ENCODE assay signal across 31 cellular contexts in genomic region chr20:25545171-25545570, GRCh38. TPM values are rescaled to one million over a fixed set of nuclear protein-coding genes. Genes with fewer than 3 reads are reported as not detected.
DNase-seq lines count a peak whose midpoint lies in the region; ATAC-seq, FAIRE-seq and TF ChIP-seq lines count a peak whose summit lies in the region.
"Had no signal": no experiment of that assay in that cellular context is flagged by ENCODE, and none has a peak within 500 bp of the region (broad histone marks: within the 10 kb centered on the region; RNA-seq: fewer than 3 reads in every experiment).

No MANE protein-coding gene starts in this region.

- H3K36me3 ChIP-seq in H1 (ENCODE audit: control insufficient read depth in 2 of 4, insufficient read depth in 4 of 4, low read length in 3 of 4) (no peaks in the 10 kb centered on the region), small intestine (ENCODE audit: control insufficient read depth in 2 of 2, insufficient read depth in 2 of 2, low read length in 2 of 2) (no peaks in the 10 kb centered on the region)
- H3K36me3 ChIP-seq: heart left ventricle, upper lobe of left lung had no signal

- H3K56ac ChIP-seq in H1 (replicated peaks; ENCODE audit: insufficient read length, low read depth, low read length) = no peak overlapping the region

- H3K27me3 ChIP-seq in H1 (replicated peaks in 1 of 4; ENCODE audit: control insufficient read depth in 3 of 4, extremely low read depth in 1 of 4, insufficient read depth in 3 of 4, low read length in 3 of 4) (no peaks in the 10 kb centered on the region), small intestine (ENCODE audit: control insufficient read depth in 2 of 2, insufficient read depth in 2 of 2, low read length in 2 of 2) (no peaks in the 10 kb centered on the region)
- H3K27me3 ChIP-seq: upper lobe of left lung had no signal

- POLR2A ChIA-PET in H1 (lab: Charles Lee; ENCODE audit: partially characterized antibody) = interaction anchor here (0.7 to 1.6 kb wide), 4 partner anchors 8 to 39 kb away, joined by 3 to 4 read pairs (median 3); no protein-coding TSS in a partner anchor

- FAIRE-seq in H1 (lab: Jason Lieb, UNC) (no peak), small intestine (lab: Jason Lieb, UNC) (no peak)
- FAIRE-seq: A204.1, endometrium, GM18507, TTC549 had no signal

- H3K14ac ChIP-seq in H1 (ENCODE audit: insufficient read length) = no peak overlapping the region

- CTCF ChIA-PET in H1 (lab: Charles Lee; ENCODE audit: partially characterized antibody) = interaction anchor here (1.1 to 2.9 kb wide), 3 partner anchors 11 to 250 kb away, joined by 4 to 9 read pairs (median 5); no protein-coding TSS in a partner anchor

- no peak overlapping the region for H3K18ac ChIP-seq in H1 (ENCODE audit: extremely low read depth, low read length)

- TF ChIP-seq CTCF in natural killer cell (IDR thresholded peaks at IDR 0.05) (no peak), H1 (IDR thresholded peaks at IDR 0.05; ENCODE audit: control extremely low read depth in 1 of 3, insufficient read depth in 1 of 3, low read depth in 1 of 3, low read length in 3 of 3) (no peak), nephron progenitor cell (IDR thresholded peaks at IDR 0.05) (no peak)

- TF ChIP-seq RAD21 in H1 (IDR thresholded peaks at IDR 0.05 in 1 of 2, conservative IDR thresholded peaks at IDR 0.05 in 1 of 2; ENCODE audit: low read depth in 2 of 2, low read length in 2 of 2) = no peak

- peaks cover 0 to 52% of the 10 kb centered on the region in 2 experiments; a peak in 2 of 4 replicates for H3K79me2 ChIP-seq in H1 (ENCODE audit: control insufficient read depth in 1 of 2, insufficient read depth in 2 of 2, low read length in 2 of 2)

- H3K4me3 Mint-ChIP-seq in natural killer cell (no peak overlapping the region), nephron progenitor cell (peak overlapping the region; percentile 10)
- H3K4me3 Mint-ChIP-seq in natural killer cell treated with Interleukin-12 subunit alpha and Interleukin-12 subunit beta and Interleukin-15 and Interleukin-18, amount 100 ng/mL, for 72 hours = no peak overlapping the region
- H3K4me3 Mint-ChIP-seq: activated CD4-positive, alpha-beta memory T cell treated with anti-CD3 and anti-CD28 coated beads, Interleukin-2, amount 10 ng/mL, durations not matched to agents 7 days and 5 days; activated naive CD8-positive, alpha-beta T cell treated with anti-CD3 and anti-CD28 coated beads, Interleukin-2, amount 50 U/mL, for 24 hours; CD4-positive, alpha-beta memory T cell; T-helper 17 cell had no signal

- no peaks in the 10 kb centered on the region for H3K23me2 ChIP-seq in H1 (ENCODE audit: low read depth, low read length)

- H3K23ac ChIP-seq in H1 (ENCODE audit: insufficient read length) = no peak overlapping the region

- no peak overlapping the region for H2BK12ac ChIP-seq in H1 (ENCODE audit: low read depth, low read length)

- intact Hi-C loops in natural killer cell (cut with micrococcal nuclease) = no loop called here

- WGBS in H1 (ENCODE audit: extremely low coverage in 1 of 2, insufficient coverage in 1 of 2, insufficient read length in 1 of 2, insufficient replicate concordance in 2 of 2, low coverage in 1 of 2, low lambda C conversion rate in 2 of 2, missing lambda C conversion rate in 1 of 2), 2 experiments = 97% methylated on average over 3 of the region's 3 CpGs; no CpG with 5 or more reads in 1 of the 2 experiments
- WGBS in small intestine, 3 donors = 83 to 94% (median 83%) methylated on average over 3 of the region's 3 CpGs

- no peak overlapping the region for H3K9ac ChIP-seq in H1 (replicated peaks in 1 of 4; ENCODE audit: extremely low read depth in 1 of 4, low read depth in 3 of 4, low read length in 3 of 4)

- ATAC-seq in natural killer cell (no peak), HG02973 (IDR thresholded peaks at IDR 0.05; ENCODE audit: unreplicated experiment) (no peak)
- ATAC-seq in natural killer cell treated with Interleukin-12 subunit alpha and Interleukin-12 subunit beta and Interleukin-15 and Interleukin-18, amount 100 ng/mL, for 72 hours = no peak
- ATAC-seq: activated naive CD8-positive, alpha-beta T cell treated with anti-CD3 and anti-CD28 coated beads, Interleukin-2, amount 50 U/mL, for 24 hours; heart left ventricle; sciatic nerve; T-helper 17 cell had no signal

- H4K20me1 ChIP-seq in H1 (replicated peaks in 1 of 2; ENCODE audit: control insufficient read depth in 1 of 2, insufficient read depth in 2 of 2, low read length in 2 of 2) = peaks cover 3 to 22% of the 10 kb centered on the region in 2 experiments

- H3K4me3 ChIP-seq in H1 (ENCODE audit: extremely low read depth in 1 of 4, insufficient read depth in 2 of 4, low read depth in 3 of 4, low read length in 4 of 4) = no peak overlapping the region
- H3K4me3 ChIP-seq in small intestine (ENCODE audit: low read depth in 1 of 2, low read length in 2 of 2) = no peak overlapping the region
- H3K4me3 ChIP-seq: heart left ventricle, PC-9, SK-N-MC, upper lobe of left lung had no signal

- H3K4me1 Mint-ChIP-seq in natural killer cell = peaks cover 16 to 44% of the 10 kb centered on the region in 2 donors
- H3K4me1 Mint-ChIP-seq in natural killer cell treated with Interleukin-12 subunit alpha and Interleukin-12 subunit beta and Interleukin-15 and Interleukin-18, amount 100 ng/mL, for 72 hours (ENCODE audit: low read depth in 2 of 2) = peaks cover 10 to 20% of the 10 kb centered on the region in 2 donors
- peaks cover 70% of the 10 kb centered on the region for H3K4me1 Mint-ChIP-seq in nephron progenitor cell
- H3K4me1 Mint-ChIP-seq: activated CD4-positive, alpha-beta memory T cell treated with anti-CD3 and anti-CD28 coated beads, Interleukin-2, amount 10 ng/mL, durations not matched to agents 7 days and 5 days; CD4-positive, alpha-beta memory T cell had no signal

- H4K91ac ChIP-seq in H1 (replicated peaks; ENCODE audit: insufficient read length, low read length) = no peak overlapping the region

- H3K9me3 Mint-ChIP-seq in natural killer cell (no peaks in the 10 kb centered on the region), nephron progenitor cell (no peaks in the 10 kb centered on the region)
- H3K9me3 Mint-ChIP-seq in natural killer cell treated with Interleukin-12 subunit alpha and Interleukin-12 subunit beta and Interleukin-15 and Interleukin-18, amount 100 ng/mL, for 72 hours = no peaks in the 10 kb centered on the region
- H3K9me3 Mint-ChIP-seq: activated CD4-positive, alpha-beta memory T cell treated with anti-CD3 and anti-CD28 coated beads, Interleukin-2, amount 10 ng/mL, durations not matched to agents 7 days and 5 days; activated naive CD8-positive, alpha-beta T cell treated with anti-CD3 and anti-CD28 coated beads, Interleukin-2, amount 50 U/mL, for 24 hours; CD4-positive, alpha-beta memory T cell had no signal

- H2BK20ac ChIP-seq in H1 (ENCODE audit: low read length) = no peak overlapping the region

- H4K5ac ChIP-seq in H1 (ENCODE audit: insufficient read length, low read depth, low read length) = no peak overlapping the region

- TF ChIP-seq EP300 in H1 (IDR thresholded peaks at IDR 0.05; ENCODE audit: borderline replicate concordance in 1 of 2, low read depth in 2 of 2, low read length in 2 of 2) = no peak

- no peak overlapping the region for H2AFZ ChIP-seq in H1 (ENCODE audit: low read length)
- H2AFZ ChIP-seq: PC-9 had no signal

- no peak overlapping the region for H3K4ac ChIP-seq in H1 (replicated peaks; ENCODE audit: insufficient read length, low read depth, low read length)

- H4K8ac ChIP-seq in H1 (ENCODE audit: extremely low read depth, insufficient read depth, low read length) = no peak overlapping the region

- H2AK5ac ChIP-seq in H1 (ENCODE audit: low read depth, low read length) = no peak overlapping the region

- H3K27ac ChIP-seq in H1 (ENCODE audit: low read depth, low read length) = no peak overlapping the region
- no peak overlapping the region for H3K27ac ChIP-seq in small intestine (ENCODE audit: low read depth in 1 of 2, low read length in 1 of 2)
- H3K27ac ChIP-seq: PC-9 had no signal

- H3K4me1 ChIP-seq in H1 (replicated peaks in 1 of 4; ENCODE audit: control insufficient read depth in 3 of 4, insufficient read depth in 4 of 4, low read length in 3 of 4) (peaks cover 7 to 20% (median 9%) of the 10 kb centered on the region in 4 experiments), small intestine (ENCODE audit: control insufficient read depth in 2 of 2, insufficient read depth in 1 of 2, low read depth in 1 of 2, low read length in 1 of 2) (peaks cover 4 to 8% of the 10 kb centered on the region in 2 donors)

- no peak overlapping the region for H2BK5ac ChIP-seq in H1 (ENCODE audit: low read depth, low read length)

- H3K9me3 ChIP-seq in H1 (ENCODE audit: insufficient read depth in 2 of 2, low read depth in 1 of 2, low read length in 1 of 2) (no peaks in the 10 kb centered on the region), small intestine (ENCODE audit: control insufficient read depth, low read depth) (no peaks in the 10 kb centered on the region)
- H3K9me3 ChIP-seq: heart left ventricle, upper lobe of left lung had no signal

- no peak for DNase-seq in natural killer cell
- DNase-seq in natural killer cell treated with Interleukin-12 subunit alpha and Interleukin-12 subunit beta and Interleukin-15 and Interleukin-18, amount 100 ng/mL, for 72 hours (ENCODE audit: low spot score) = no peak
- DNase-seq in H1 (ENCODE audit: low read depth in 1 of 2, low spot score in 2 of 2) = no peak
- no peak for DNase-seq in nephron progenitor cell
- no peak for DNase-seq in NCI-H2227 (lab: John Stamatoyannopoulos, UW; ENCODE audit: unreplicated experiment)
- DNase-seq in EL = no peak
- no peak for DNase-seq in small intestine
- DNase-seq: activated CD4-positive, alpha-beta memory T cell treated with anti-CD3 and anti-CD28 coated beads, Interleukin-2, amount 10 ng/mL, durations not matched to agents 7 days and 5 days; activated CD4-positive, CD25-positive, alpha-beta regulatory T cell treated with anti-CD3 and anti-CD28 coated beads, Interleukin-2, amount 50 U/mL, for 72 hours; activated CD8-positive, alpha-beta memory T cell treated with anti-CD3 and anti-CD28 coated beads, Interleukin-2, amount 50 U/mL, for 4 hours; activated naive CD4-positive, alpha-beta T cell; activated naive CD8-positive, alpha-beta T cell treated with anti-CD3 and anti-CD28 coated beads, Interleukin-2, amount 50 U/mL, for 24 hours; CD4-positive, alpha-beta memory T cell; foreskin melanocyte; heart left ventricle; kidney glomerular epithelial cell; NCI-H1417 treated with DMSO at 0.1 percent for 48 hours; NCI-H2081; NCI-H345; NCI-H69; PC-9; stimulated activated CD4-positive, alpha-beta T cell treated with anti-CD3 and anti-CD28 coated beads, Interleukin-4, amount 100 ng/mL, for 24 hours; T-helper 17 cell; upper lobe of left lung had no signal

- H2BK15ac ChIP-seq in H1 (ENCODE audit: low read length) = no peak overlapping the region

- H3K36me3 Mint-ChIP-seq in natural killer cell (no peaks in the 10 kb centered on the region), nephron progenitor cell (ENCODE audit: low read depth) (peaks cover 22% of the 10 kb centered on the region)
- H3K36me3 Mint-ChIP-seq in natural killer cell treated with Interleukin-12 subunit alpha and Interleukin-12 subunit beta and Interleukin-15 and Interleukin-18, amount 100 ng/mL, for 72 hours = no peaks in the 10 kb centered on the region
- H3K36me3 Mint-ChIP-seq: CD4-positive, alpha-beta memory T cell had no signal

- H3K79me1 ChIP-seq in H1 (ENCODE audit: low read depth, low read length) = peaks cover 10% of the 10 kb centered on the region

- H3K27ac Mint-ChIP-seq in natural killer cell (peak overlapping the region; percentile 23 to 50), nephron progenitor cell (peak overlapping the region; percentile 80)
- no peak overlapping the region for H3K27ac Mint-ChIP-seq in natural killer cell treated with Interleukin-12 subunit alpha and Interleukin-12 subunit beta and Interleukin-15 and Interleukin-18, amount 100 ng/mL, for 72 hours
- H3K27ac Mint-ChIP-seq: activated CD4-positive, alpha-beta memory T cell treated with anti-CD3 and anti-CD28 coated beads, Interleukin-2, amount 10 ng/mL, durations not matched to agents 7 days and 5 days; activated naive CD8-positive, alpha-beta T cell treated with anti-CD3 and anti-CD28 coated beads, Interleukin-2, amount 50 U/mL, for 24 hours; T-helper 17 cell had no signal

- no peaks in the 10 kb centered on the region for H3K27me3 Mint-ChIP-seq in natural killer cell (ENCODE audit: low read depth in 2 of 2)
- no peaks in the 10 kb centered on the region for H3K27me3 Mint-ChIP-seq in natural killer cell treated with Interleukin-12 subunit alpha and Interleukin-12 subunit beta and Interleukin-15 and Interleukin-18, amount 100 ng/mL, for 72 hours
- H3K27me3 Mint-ChIP-seq in nephron progenitor cell (ENCODE audit: low read depth, poor library complexity) = no peaks in the 10 kb centered on the region
- H3K27me3 Mint-ChIP-seq: activated CD4-positive, alpha-beta memory T cell treated with anti-CD3 and anti-CD28 coated beads, Interleukin-2, amount 10 ng/mL, durations not matched to agents 7 days and 5 days; activated naive CD8-positive, alpha-beta T cell treated with anti-CD3 and anti-CD28 coated beads, Interleukin-2, amount 50 U/mL, for 24 hours; T-helper 17 cell had no signal

- no peak for TF ChIP-seq POLR2A in H1 (IDR thresholded peaks at IDR 0.05; ENCODE audit: control extremely low read depth in 1 of 2, low read depth in 2 of 2, low read length in 2 of 2)

- H2BK120ac ChIP-seq in H1 (replicated peaks; ENCODE audit: low read depth, low read length) = no peak overlapping the region

- H3K4me2 ChIP-seq in H1 (ENCODE audit: insufficient read depth in 1 of 2, low read depth in 2 of 2, low read length in 2 of 2) = no peak overlapping the region
- H3K4me2 ChIP-seq: PC-9 had no signal

RNA-seq across cellular contexts. Expression of gene NINL, which starts 40.2 kb away (rescaled TPM):
- total RNA-seq in natural killer cell = 1 to 10 TPM; 3.1 to 6.9 (median 4.9) TPM
- 1 to 10 TPM; 1.4 to 1.6 TPM for total RNA-seq in natural killer cell treated with Interleukin-12 subunit alpha and Interleukin-12 subunit beta and Interleukin-15 and Interleukin-18, amount 100 ng/mL, for 72 hours
- 27.3 and 30.0 TPM in 2 replicates for total RNA-seq in H1 (2021; fragmentation: NEBNext Ultra II Directional; extraction: Animal tissue kit (Norgen Biotek cat#: 25700))
- polyA plus RNA-seq in H1 (2011; rRNA removed) (14.0 and 15.3 TPM in 2 replicates), small intestine (1 to 10 TPM; 1.1 to 6.0 (median 5.0) TPM)
- 22.8 TPM for polyA plus RNA-seq in H1 (2011; cell fraction: cytosol; rRNA removed)
- 39.3 TPM for polyA plus RNA-seq in H1 (2011; cell fraction: nucleus; rRNA removed)
- 28.0 to 40.8 TPM (median 30.5 TPM) in 4 replicates for polyA plus RNA-seq in H1 (2012, experiment 1 of 2)
- polyA plus RNA-seq in H1 (2012, experiment 2 of 2) = 9.2 TPM
- 17.2 TPM for polyA plus RNA-seq in H1 (2013, experiment 1 of 2)
- polyA plus RNA-seq in H1 (2013, experiment 2 of 2) = 15.1 TPM
- 12.3 and 19.9 TPM in 2 replicates for polyA minus RNA-seq in H1 (2011; rRNA and poly(A)+ RNA removed)
- 12.2 TPM for polyA minus RNA-seq in H1 (2011; cell fraction: cytosol; rRNA and poly(A)+ RNA removed)
- 19.7 TPM for polyA minus RNA-seq in H1 (2011; cell fraction: nucleus; rRNA and poly(A)+ RNA removed)

Comparison
In these comparisons a context has a peak if more than half of its experiments do, and no peak if none do; other contexts are left out.
1. H3K27ac Mint-ChIP-seq: peak in natural killer cell (2 of 2) and nephron progenitor cell (single experiment); none in natural killer cell treated with Interleukin-12 subunit alpha and Interleukin-12 subunit beta and Interleukin-15 and Interleukin-18, amount 100 ng/mL, for 72 hours (0 of 2).